ENCODE assay signal across 1 cellular context in genomic region chr12:70196732-70197361, GRCh38.
TF ChIP-seq lines count a peak whose summit lies in the region.

No MANE protein-coding gene starts in this region.

TF ChIP-seq in GM23338, 12 proteins besides CTCF, POLR2A, EP300 and RAD21 (continued from another document):
- TF ChIP-seq ZNF462 (CRISPR knock-in tag; IDR thresholded peaks at IDR 0.05) (no peak), ZNF331 (CRISPR knock-in tag; IDR thresholded peaks at IDR 0.05; ENCODE audit: low read depth) (no peak), NANOG (IDR thresholded peaks at IDR 0.05; ENCODE audit: borderline replicate concordance) (no peak), STAT1 (IDR thresholded peaks at IDR 0.05; ENCODE audit: unreplicated experiment) (no peak)
